In the genomic region with DNA sequence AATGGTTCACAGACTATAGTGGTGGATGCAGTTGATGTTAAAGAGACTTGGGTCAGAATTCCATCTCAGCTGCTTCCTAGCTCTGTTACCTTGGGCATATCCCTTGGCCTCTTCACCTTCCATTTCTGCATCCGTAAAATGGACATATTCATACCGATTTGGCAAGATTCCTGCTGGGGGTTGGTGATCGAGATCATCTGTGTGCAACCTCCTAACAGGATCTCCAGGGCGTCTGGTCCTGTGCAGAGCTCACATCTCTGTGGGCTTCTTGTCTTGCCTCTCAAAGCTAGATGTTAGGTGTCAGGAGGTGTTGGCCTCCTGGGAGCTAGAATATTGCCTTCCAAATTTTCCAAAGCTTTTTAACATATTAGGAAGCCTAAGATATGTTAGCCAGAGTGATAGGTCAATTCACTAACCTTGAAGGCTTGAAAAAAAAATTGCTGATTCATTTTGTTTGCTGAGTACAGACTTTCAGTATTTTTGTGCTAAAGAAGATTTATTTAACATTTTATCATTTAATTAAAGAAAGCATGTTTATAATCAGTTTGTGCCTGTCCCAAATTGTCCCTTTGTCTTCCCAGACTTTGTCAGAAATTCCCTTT, we compare ENCODE assay signal across 11 cellular contexts.
DNase-seq lines count a peak whose midpoint lies in the region; ATAC-seq and TF ChIP-seq lines count a peak whose summit lies in the region.
"Had no signal": no experiment of that assay in that cellular context is flagged by ENCODE, and none has a peak within 500 bp of the region (broad histone marks: within the 10 kb centered on the region; RNA-seq: fewer than 3 reads in every experiment).

No MANE protein-coding gene starts in this region.

- no peaks in the 10 kb centered on the region for H3K36me3 ChIP-seq in left ventricle myocardium inferior
- H3K36me3 ChIP-seq in esophagus squamous epithelium = no peaks in the 10 kb centered on the region
- no peaks in the 10 kb centered on the region for H3K36me3 ChIP-seq in neuron (ENCODE audit: insufficient read depth, low read length)
- no peaks in the 10 kb centered on the region for H3K36me3 ChIP-seq in vagina

- H3K4me1 ChIP-seq in left ventricle myocardium inferior (peaks cover 3% of the 10 kb centered on the region), esophagus squamous epithelium (peaks cover 9 to 41% (median 22%) of the 10 kb centered on the region in 3 donors), neuron (ENCODE audit: insufficient read depth, low read length) (peaks cover 12% of the 10 kb centered on the region), vagina (peaks cover 29% of the 10 kb centered on the region)

- 14 to 32% methylated on average over 4 of the region's 4 CpGs for WGBS in esophagus squamous epithelium, 2 donors

- peaks cover 21% of the 10 kb centered on the region for H3K27me3 ChIP-seq in left ventricle myocardium inferior (ENCODE audit: low read depth)
- no peaks in the 10 kb centered on the region for H3K27me3 ChIP-seq in esophagus squamous epithelium
- H3K27me3 ChIP-seq in neuron (ENCODE audit: insufficient read depth, low read length) = no peaks in the 10 kb centered on the region
- no peaks in the 10 kb centered on the region for H3K27me3 ChIP-seq in vagina

- no peak for ATAC-seq in Right ventricle myocardium inferior
- no peak for ATAC-seq in GM18907 (IDR thresholded peaks at IDR 0.05; ENCODE audit: unreplicated experiment)
- ATAC-seq in HG03442 (IDR thresholded peaks at IDR 0.05; ENCODE audit: unreplicated experiment) = no peak
- ATAC-seq: activated CD8-positive, alpha-beta T cell treated with anti-CD3 and anti-CD28 coated beads for 36 hours; GM12878; Panc1 had no signal

- H3K4me3 ChIP-seq in left ventricle myocardium inferior (peak overlapping the region; percentile 52), esophagus squamous epithelium (peak overlapping the region in 3 of 4 donors; percentile 33 to 57 (median 40)), neuron (ENCODE audit: low read length) (no peak overlapping the region), vagina (peak overlapping the region; percentile 41 to 43)
- H3K4me3 ChIP-seq: GM12878 had no signal

- intact Hi-C loops in left ventricle myocardium inferior (cut with micrococcal nuclease) = no loop called here
- intact Hi-C loops in Right ventricle myocardium inferior (cut with DNase I) = no loop called here
- intact Hi-C loops in esophagus squamous epithelium (cut with DNase I) = loop anchor here (10.0 kb wide), 1 partner anchor 70 kb away; a partner anchor contains a TSS
- intact Hi-C loops in vagina (cut with DNase I) = no loop called here

- DNase-seq in left ventricle myocardium inferior (no peak), Right ventricle myocardium inferior (ENCODE audit: missing footprints) (no peak), esophagus squamous epithelium (lab: John Stamatoyannopoulos, UW) (no peak), vagina (ENCODE audit: extremely low spot score in 2 of 2) (no peak), GOT3 (lab: John Stamatoyannopoulos, UW) (no peak)
- DNase-seq: activated CD8-positive, alpha-beta T cell treated with anti-CD3 and anti-CD28 coated beads for 36 hours had no signal

- TF ChIP-seq POLR2A in esophagus squamous epithelium (IDR thresholded peaks at IDR 0.05) (no peak), vagina (IDR thresholded peaks at IDR 0.05) (no peak)

- TF ChIP-seq CTCF in left ventricle myocardium inferior (IDR thresholded peaks at IDR 0.05; ENCODE audit: borderline replicate concordance) (no peak), esophagus squamous epithelium (IDR thresholded peaks at IDR 0.05) (no peak), vagina (IDR thresholded peaks at IDR 0.05) (no peak)

- H2AFZ ChIP-seq in neuron (ENCODE audit: low read depth, low read length) = peak overlapping the region; percentile 6

- H3K9me3 ChIP-seq in left ventricle myocardium inferior (replicated peaks) (no peaks in the 10 kb centered on the region), esophagus squamous epithelium (no peaks in the 10 kb centered on the region), neuron (ENCODE audit: low read length) (peaks cover 4% of the 10 kb centered on the region), vagina (no peaks in the 10 kb centered on the region)

- peak overlapping the region; percentile 81 for H3K27ac ChIP-seq in left ventricle myocardium inferior (replicated peaks)
- peak overlapping the region; percentile 80 to 87 (median 86) for H3K27ac ChIP-seq in esophagus squamous epithelium
- H3K27ac ChIP-seq in vagina = peak overlapping the region; percentile 89
